ENCODE assay signal across 9 cellular contexts in the genomic region with DNA sequence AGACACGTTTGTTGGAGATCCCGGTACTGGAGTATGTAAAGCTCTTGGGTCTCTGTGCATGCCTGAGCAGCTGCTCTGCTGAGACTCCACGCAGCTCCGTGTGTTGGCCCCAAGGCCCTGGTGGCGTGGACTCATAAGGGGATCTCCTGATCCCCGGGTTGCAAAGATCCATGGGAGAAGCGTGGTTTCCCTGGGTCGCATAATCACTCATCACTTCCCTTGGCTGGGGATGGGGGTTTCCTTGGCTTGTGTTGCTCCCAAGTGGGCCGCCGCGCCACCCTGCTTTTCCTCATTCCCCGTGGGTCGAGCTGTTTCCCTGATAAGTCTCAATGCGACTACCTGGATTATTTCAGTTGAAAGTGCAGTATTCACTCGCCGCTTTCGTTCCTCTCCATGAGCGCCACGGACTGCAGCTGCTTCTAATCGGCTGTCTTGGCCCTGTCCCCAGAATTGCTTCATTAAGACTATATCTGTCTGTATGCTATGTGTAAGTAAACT.
A peak's percentile ranks its signal among the peaks of the same experiment; 100 is the strongest.
DNase-seq lines count a peak whose midpoint lies in the region; ATAC-seq and TF ChIP-seq lines count a peak whose summit lies in the region.
"Had no signal": no experiment of that assay in that cellular context is flagged by ENCODE, and none has a peak within 500 bp of the region (broad histone marks: within the 10 kb centered on the region; RNA-seq: fewer than 3 reads in every experiment).

No MANE protein-coding gene starts in this region.

- no peak overlapping the region for H4K12ac ChIP-seq in trophoblast cell (ENCODE audit: low read depth, low read length)

- no peak overlapping the region for H2BK120ac ChIP-seq in trophoblast cell (ENCODE audit: insufficient read depth, low read length, poor library complexity)

- H3K4me3 Mint-ChIP-seq in CD4-positive, alpha-beta memory T cell = peak overlapping the region in 6 of 8 donors; percentile 40 to 69 (median 47)

- H3K4me1 Mint-ChIP-seq in CD4-positive, alpha-beta memory T cell = peaks cover 78 to 95% (median 87%) of the 10 kb centered on the region in 4 donors

- peaks cover 22 to 28% of the 10 kb centered on the region in 2 donors for H3K36me3 Mint-ChIP-seq in CD4-positive, alpha-beta memory T cell

- peak overlapping the region; percentile 64 for H3K4ac ChIP-seq in trophoblast cell (ENCODE audit: low read depth, low read length)

- peaks cover 0 to 6% (median 0%) of the 10 kb centered on the region in 8 donors for H3K9me3 Mint-ChIP-seq in CD4-positive, alpha-beta memory T cell

- no peak overlapping the region for H3K23ac ChIP-seq in trophoblast cell (ENCODE audit: low read length)

- no peaks in the 10 kb centered on the region for H3K27me3 ChIP-seq in CD4-positive, alpha-beta memory T cell (ENCODE audit: insufficient read depth, low read length)
- H3K27me3 ChIP-seq in esophagus muscularis mucosa (no peaks in the 10 kb centered on the region), trophoblast cell (ENCODE audit: insufficient read depth, low read length) (no peaks in the 10 kb centered on the region)

- no peak for TF ChIP-seq POLR2A in esophagus muscularis mucosa (IDR thresholded peaks at IDR 0.05; ENCODE audit: low read depth)

- H3K36me3 ChIP-seq in CD4-positive, alpha-beta memory T cell (ENCODE audit: insufficient read depth, low read length) = no peaks in the 10 kb centered on the region
- H3K36me3 ChIP-seq in esophagus muscularis mucosa = no peaks in the 10 kb centered on the region
- H3K36me3 ChIP-seq in trophoblast cell (ENCODE audit: control insufficient read depth in 1 of 2, insufficient read depth in 2 of 2, low read length in 2 of 2) = no peaks in the 10 kb centered on the region

- H3K27me3 Mint-ChIP-seq in CD4-positive, alpha-beta memory T cell = no peaks in the 10 kb centered on the region

- TF ChIP-seq CTCF in esophagus muscularis mucosa (IDR thresholded peaks at IDR 0.05) = no peak

- H3K9ac ChIP-seq in trophoblast cell (ENCODE audit: low read length) = no peak overlapping the region

- H3K9me3 ChIP-seq in CD4-positive, alpha-beta memory T cell (ENCODE audit: control insufficient read depth in 1 of 2, low read length in 2 of 2) = no peaks in the 10 kb centered on the region
- H3K9me3 ChIP-seq in esophagus muscularis mucosa (peaks cover 0 to 10% (median 0%) of the 10 kb centered on the region in 4 donors), trophoblast cell (ENCODE audit: insufficient read depth, low read depth, low read length) (no peaks in the 10 kb centered on the region)

- no peak for TF ChIP-seq EP300 in esophagus muscularis mucosa (IDR thresholded peaks at IDR 0.05)

- no peak overlapping the region for H2AFZ ChIP-seq in trophoblast cell (ENCODE audit: insufficient read depth, low read length, poor library complexity)

- no peak overlapping the region for H2BK12ac ChIP-seq in trophoblast cell (ENCODE audit: low read length)

- no peak overlapping the region for H3K4me3 ChIP-seq in CD4-positive, alpha-beta memory T cell (ENCODE audit: low read length in 2 of 2)
- peak overlapping the region; percentile 20 to 34 (median 24) for H3K4me3 ChIP-seq in esophagus muscularis mucosa
- H3K4me3 ChIP-seq in trophoblast cell (ENCODE audit: low read depth, low read length) = no peak overlapping the region

- intact Hi-C loops in CD4-positive, alpha-beta memory T cell (cut with micrococcal nuclease) = no loop called here
- intact Hi-C loops in esophagus muscularis mucosa (cut with DNase I) = no loop called here

- H4K91ac ChIP-seq in trophoblast cell (ENCODE audit: low read depth, low read length) = no peak overlapping the region

- no peak overlapping the region for H2AK5ac ChIP-seq in trophoblast cell (ENCODE audit: low read length)

- H3K14ac ChIP-seq in trophoblast cell (ENCODE audit: low read length) = no peak overlapping the region

- peaks cover 85% of the 10 kb centered on the region for H3K4me1 ChIP-seq in CD4-positive, alpha-beta memory T cell (ENCODE audit: insufficient read depth, low read length)
- H3K4me1 ChIP-seq in esophagus muscularis mucosa (peaks cover 29 to 42% (median 38%) of the 10 kb centered on the region in 4 donors), trophoblast cell (ENCODE audit: control insufficient read depth in 1 of 2, insufficient read depth in 2 of 2, low read length in 2 of 2) (peaks cover 14% of the 10 kb centered on the region in 2 experiments)

- ATAC-seq in GM21529 (IDR thresholded peaks at IDR 0.05; ENCODE audit: unreplicated experiment) (no peak), HG02588 (IDR thresholded peaks at IDR 0.05; ENCODE audit: unreplicated experiment) (no peak), HG03342 (IDR thresholded peaks at IDR 0.05; ENCODE audit: unreplicated experiment) (no peak)

- H3K27ac Mint-ChIP-seq in CD4-positive, alpha-beta memory T cell = peak overlapping the region in 4 of 7 donors; percentile 6 to 58 (median 31)

- H3K18ac ChIP-seq in trophoblast cell (ENCODE audit: low read length) = peak overlapping the region; percentile 0

- no peak overlapping the region for H4K8ac ChIP-seq in trophoblast cell (ENCODE audit: low read depth, low read length)

- no peak overlapping the region for H3K27ac ChIP-seq in CD4-positive, alpha-beta memory T cell (ENCODE audit: low read depth, low read length)
- H3K27ac ChIP-seq in esophagus muscularis mucosa (replicated peaks in 1 of 4) = no peak overlapping the region
- H3K27ac ChIP-seq in trophoblast cell (ENCODE audit: low read depth, low read length) = no peak overlapping the region

- WGBS in esophagus muscularis mucosa = 52% methylated on average over 20 of the region's 20 CpGs
- WGBS in trophoblast cell (ENCODE audit: extremely low coverage, insufficient coverage, insufficient read length) = no CpG with 5 or more reads among the region's 20 CpGs

- peaks cover 4% of the 10 kb centered on the region for H3K79me1 ChIP-seq in trophoblast cell (ENCODE audit: low read length)

- no peak for DNase-seq in CD4-positive, alpha-beta memory T cell
- DNase-seq in NCI-H1694 (lab: John Stamatoyannopoulos, UW) = peak; percentile 48
- no peak for DNase-seq in esophagus muscularis mucosa (ENCODE audit: extremely low spot score)
- no peak for DNase-seq in trophoblast cell
- DNase-seq in nucleus accumbens (lab: John Stamatoyannopoulos, UW) = no peak
- DNase-seq: NCI-H1417 treated with DMSO at 0.1 percent for 48 hours had no signal

- POLR2A ChIA-PET in CD4-positive, alpha-beta memory T cell (lab: Charles Lee; ENCODE audit: partially characterized antibody) = interaction anchor here (1.5 kb wide), 1 partner anchor 75 kb away, joined by 4 read pairs; no protein-coding TSS in a partner anchor

- CTCF ChIA-PET in CD4-positive, alpha-beta memory T cell (lab: Charles Lee; ENCODE audit: partially characterized antibody) = interaction anchor here (1.4 kb wide), 1 partner anchor 212 kb away, joined by 3 read pairs; no protein-coding TSS in a partner anchor

- H3K79me2 ChIP-seq in trophoblast cell (ENCODE audit: control insufficient read depth, insufficient read depth, low read length, poor library complexity) = peaks cover 5% of the 10 kb centered on the region

- no peak overlapping the region for H2BK5ac ChIP-seq in trophoblast cell (ENCODE audit: low read depth, low read length, poor library complexity)

- no peak overlapping the region for H3K4me2 ChIP-seq in trophoblast cell (ENCODE audit: low read length)

Comparison
In these comparisons a context has a peak if more than half of its experiments do, and no peak if none do; other contexts are left out.
1. H3K4me3 ChIP-seq: peak in esophagus muscularis mucosa (4 of 4); none in CD4-positive, alpha-beta memory T cell (0 of 2) and trophoblast cell (single experiment).